ENCODE assay signal across 21 cellular contexts in genomic region chr2:158138255-158138654, GRCh38. TPM values are rescaled to one million over a fixed set of nuclear protein-coding genes. Genes with fewer than 3 reads are reported as not detected.
"Had no signal": no experiment of that assay in that cellular context is flagged by ENCODE, and none has a peak within 500 bp of the region (broad histone marks: within the 10 kb centered on the region; RNA-seq: fewer than 3 reads in every experiment).

No MANE protein-coding gene starts in this region.

- DNase-seq: activated gamma-delta T cell treated with Interleukin-2 at 50 U/mL for 16 hours; activated T-cell treated with anti-CD3 and anti-CD28 coated beads, Interleukin-2, amount 50 U/mL, for 1 hour; body of pancreas; effector CD4-positive, alpha-beta T cell; erythroblast; foreskin keratinocyte; immature natural killer cell; kidney glomerular epithelial cell; left ventricle myocardium inferior; naive thymus-derived CD4-positive, alpha-beta T cell; stimulated activated CD4-positive, alpha-beta T cell treated with anti-CD3 and anti-CD28 coated beads, Interleukin-4, amount 100 ng/mL, for 1 hour; stimulated activated naive CD4-positive, alpha-beta T cell; testis had no signal

- H3K27me3 ChIP-seq: body of pancreas, neural progenitor cell, testis had no signal

- H3K27ac ChIP-seq: body of pancreas, foreskin keratinocyte, left ventricle myocardium inferior, neural progenitor cell, testis had no signal

- H3K4me2 ChIP-seq: neural progenitor cell had no signal

- H3K4me1 ChIP-seq: body of pancreas, foreskin keratinocyte, left ventricle myocardium inferior, testis had no signal

- ATAC-seq: body of pancreas; foreskin keratinocyte; naive thymus-derived CD4-positive, alpha-beta T cell; sciatic nerve; WTC11 had no signal

- H2AFZ ChIP-seq: neural progenitor cell had no signal

- H3K9me3 ChIP-seq: body of pancreas, left ventricle myocardium inferior, testis had no signal

- H3K9ac ChIP-seq: neural progenitor cell had no signal

- H3K4me3 ChIP-seq: body of pancreas, left ventricle myocardium inferior, neural progenitor cell, testis had no signal

- H3K36me3 ChIP-seq: left ventricle myocardium inferior, neural progenitor cell had no signal

RNA-seq across cellular contexts. Expression of gene UPP2, which starts 36.6 kb away (rescaled TPM):
- total RNA-seq: body of pancreas; cardiac septum; chondrocyte; fibroblast of lung; foreskin keratinocyte; left ventricle myocardium inferior; lung microvascular endothelial cell; naive thymus-derived CD4-positive, alpha-beta T cell; omental fat pad; sciatic nerve; WTC11 had no signal
- polyA plus RNA-seq: fibroblast of lung; foreskin keratinocyte; immature natural killer cell; naive thymus-derived CD4-positive, alpha-beta T cell had no signal
